ENCODE assay signal across 8 cellular contexts in genomic region chr5:76641514-76642120, GRCh38. TPM values are rescaled to one million over a fixed set of nuclear protein-coding genes. Genes with fewer than 3 reads are reported as not detected.
DNase-seq lines count a peak whose midpoint lies in the region; ATAC-seq, FAIRE-seq and TF ChIP-seq lines count a peak whose summit lies in the region.

No MANE protein-coding gene starts in this region.

- no peak overlapping the region for H3K23ac ChIP-seq in H1 (ENCODE audit: insufficient read length)

- H2BK15ac ChIP-seq in H1 (ENCODE audit: low read length) = no peak overlapping the region

- peak; percentile 87 for TF ChIP-seq CTCF in cardiac muscle cell (IDR thresholded peaks at IDR 0.05; ENCODE audit: low read depth, low read length)
- TF ChIP-seq CTCF in H1 (IDR thresholded peaks at IDR 0.05; ENCODE audit: control extremely low read depth in 1 of 3, insufficient read depth in 1 of 3, low read depth in 1 of 3, low read length in 3 of 3) = peak in 2 of 3 experiments; percentile 75 to 85; a peak in 3 of 4 replicates

- H3K18ac ChIP-seq in H1 (ENCODE audit: extremely low read depth, low read length) = no peak overlapping the region

- H3K4me2 ChIP-seq in H1 (ENCODE audit: insufficient read depth in 1 of 2, low read depth in 2 of 2, low read length in 2 of 2) = no peak overlapping the region

- no peak overlapping the region for H3K56ac ChIP-seq in H1 (replicated peaks; ENCODE audit: insufficient read length, low read depth, low read length)

- DNase-seq in cardiac muscle cell (ENCODE audit: low read depth in 1 of 2, low spot score in 1 of 2) (peak; percentile 81 to 87), Right ventricle myocardium inferior (ENCODE audit: missing footprints) (no peak), NCI-H82 treated with DMSO at 0.1 percent for 48 hours (lab: John Stamatoyannopoulos, UW; ENCODE audit: unreplicated experiment) (peak; percentile 18), H1 (ENCODE audit: low read depth in 1 of 2, low spot score in 2 of 2) (peak in 1 of 2 experiments; percentile 76), stromal cell of bone marrow (ENCODE audit: low read depth) (peak; percentile 66)
- peak; percentile 18 to 50 for DNase-seq in activated CD8-positive, alpha-beta memory T cell treated with anti-CD3 and anti-CD28 coated beads for 1 hour (ENCODE audit: extremely low read depth in 1 of 2, low read depth in 1 of 2)
- peak; percentile 32 to 75 (median 58) for DNase-seq in naive thymus-derived CD8-positive, alpha-beta T cell

- H2AFZ ChIP-seq in H1 (ENCODE audit: low read length) = no peak overlapping the region

- H3K4me3 ChIP-seq in cardiac muscle cell = no peak overlapping the region
- no peak overlapping the region for H3K4me3 ChIP-seq in H1 (ENCODE audit: extremely low read depth in 1 of 4, insufficient read depth in 2 of 4, low read depth in 3 of 4, low read length in 4 of 4)

- no peak overlapping the region for H4K8ac ChIP-seq in H1 (ENCODE audit: extremely low read depth, insufficient read depth, low read length)

- no peak overlapping the region for H2BK120ac ChIP-seq in H1 (replicated peaks; ENCODE audit: low read depth, low read length)

- no peaks in the 10 kb centered on the region for H3K79me2 ChIP-seq in H1 (ENCODE audit: control insufficient read depth in 1 of 2, insufficient read depth in 2 of 2, low read length in 2 of 2)

- H4K5ac ChIP-seq in H1 (ENCODE audit: insufficient read length, low read depth, low read length) = no peak overlapping the region

- H3K4me3 Mint-ChIP-seq in naive thymus-derived CD8-positive, alpha-beta T cell = no peak overlapping the region

- H3K9ac ChIP-seq in H1 (replicated peaks in 1 of 4; ENCODE audit: extremely low read depth in 1 of 4, low read depth in 3 of 4, low read length in 3 of 4) = no peak overlapping the region

- ATAC-seq in Right ventricle myocardium inferior = no peak
- peak; percentile 58 to 68 for ATAC-seq in naive thymus-derived CD8-positive, alpha-beta T cell
- ATAC-seq in GM21367 (IDR thresholded peaks at IDR 0.05; ENCODE audit: unreplicated experiment) = no peak

- H3K9me3 Mint-ChIP-seq in naive thymus-derived CD8-positive, alpha-beta T cell = no peaks in the 10 kb centered on the region

- WGBS in H1 (ENCODE audit: extremely low coverage in 1 of 2, insufficient coverage in 1 of 2, insufficient read length in 1 of 2, insufficient replicate concordance in 2 of 2, low coverage in 1 of 2, low lambda C conversion rate in 2 of 2, missing lambda C conversion rate in 1 of 2), 2 experiments = 0% methylated on average over 1 of the region's 1 CpG; no CpG with 5 or more reads in 1 of the 2 experiments

- H3K4me1 Mint-ChIP-seq in naive thymus-derived CD8-positive, alpha-beta T cell = peaks cover 0 to 10% (median 0%) of the 10 kb centered on the region in 4 donors

- no peak for TF ChIP-seq POLR2A in H1 (IDR thresholded peaks at IDR 0.05; ENCODE audit: control extremely low read depth in 1 of 2, low read depth in 2 of 2, low read length in 2 of 2)

- no peak overlapping the region for H3K27ac ChIP-seq in cardiac muscle cell
- H3K27ac ChIP-seq in H1 (ENCODE audit: low read depth, low read length) = no peak overlapping the region

- H2AK5ac ChIP-seq in H1 (ENCODE audit: low read depth, low read length) = no peak overlapping the region

- no peak overlapping the region for H3K14ac ChIP-seq in H1 (ENCODE audit: insufficient read length)

- H3K27me3 ChIP-seq in cardiac muscle cell (no peaks in the 10 kb centered on the region), H1 (replicated peaks in 1 of 4; ENCODE audit: control insufficient read depth in 3 of 4, extremely low read depth in 1 of 4, insufficient read depth in 3 of 4, low read length in 3 of 4) (no peaks in the 10 kb centered on the region)

- TF ChIP-seq RAD21 in H1 (IDR thresholded peaks at IDR 0.05 in 1 of 2, conservative IDR thresholded peaks at IDR 0.05 in 1 of 2; ENCODE audit: low read depth in 2 of 2, low read length in 2 of 2) = peak; percentile 92

- intact Hi-C loops in Right ventricle myocardium inferior (cut with DNase I) = loop anchor here (5.0 to 10.0 kb wide), 2 partner anchors 39 to 73 kb away; partner anchors contain the start of gene F2R

- no peak for TF ChIP-seq EP300 in H1 (IDR thresholded peaks at IDR 0.05; ENCODE audit: borderline replicate concordance in 1 of 2, low read depth in 2 of 2, low read length in 2 of 2)

- CTCF ChIA-PET in H1 (lab: Charles Lee; ENCODE audit: partially characterized antibody) = interaction anchor here (0.8 to 6.5 kb wide), 11 partner anchors 11 to 1229 kb away, joined by 3 to 72 read pairs (median 4); partner anchors contain the start of gene F2RL2

- no peaks in the 10 kb centered on the region for H4K20me1 ChIP-seq in H1 (replicated peaks in 1 of 2; ENCODE audit: control insufficient read depth in 1 of 2, insufficient read depth in 2 of 2, low read length in 2 of 2)

- H3K36me3 ChIP-seq in cardiac muscle cell (no peaks in the 10 kb centered on the region), H1 (ENCODE audit: control insufficient read depth in 2 of 4, insufficient read depth in 4 of 4, low read length in 3 of 4) (peaks cover 0 to 3% (median 0%) of the 10 kb centered on the region in 4 experiments; a peak in 2 of 8 replicates)

- no peak overlapping the region for H2BK12ac ChIP-seq in H1 (ENCODE audit: low read depth, low read length)

- H4K91ac ChIP-seq in H1 (replicated peaks; ENCODE audit: insufficient read length, low read length) = no peak overlapping the region

- H2BK20ac ChIP-seq in H1 (ENCODE audit: low read length) = no peak overlapping the region

- H3K27ac Mint-ChIP-seq in naive thymus-derived CD8-positive, alpha-beta T cell = peak overlapping the region in 1 of 10 donors; percentile 40

- POLR2A ChIA-PET in H1 (lab: Charles Lee; ENCODE audit: partially characterized antibody) = interaction anchor here (1.0 kb wide), 2 partner anchors 236 to 238 kb away, joined by 3 to 4 read pairs; no protein-coding TSS in a partner anchor
- POLR2A ChIA-PET in naive thymus-derived CD8-positive, alpha-beta T cell (lab: Charles Lee) = no interaction called here

- peaks cover 23 to 77% (median 52%) of the 10 kb centered on the region in 3 donors for H3K36me3 Mint-ChIP-seq in naive thymus-derived CD8-positive, alpha-beta T cell

- no peaks in the 10 kb centered on the region for H3K79me1 ChIP-seq in H1 (ENCODE audit: low read depth, low read length)

- FAIRE-seq in H1 (lab: Jason Lieb, UNC) = peak; percentile 95

- no peaks in the 10 kb centered on the region for H3K23me2 ChIP-seq in H1 (ENCODE audit: low read depth, low read length)

- H3K4me1 ChIP-seq in cardiac muscle cell (ENCODE audit: low read depth) = no peaks in the 10 kb centered on the region
- H3K4me1 ChIP-seq in H1 (replicated peaks in 1 of 4; ENCODE audit: control insufficient read depth in 3 of 4, insufficient read depth in 4 of 4, low read length in 3 of 4) = 0 out of 7 replicates have a peak, but pooled peaks cover 0 to 4% (median 0%) of the 10 kb centered on the region in 4 experiments

- H3K27me3 Mint-ChIP-seq in naive thymus-derived CD8-positive, alpha-beta T cell = no peaks in the 10 kb centered on the region

- H3K9me3 ChIP-seq in cardiac muscle cell (ENCODE audit: low read depth) (no peaks in the 10 kb centered on the region), H1 (ENCODE audit: insufficient read depth in 2 of 2, low read depth in 1 of 2, low read length in 1 of 2) (no peaks in the 10 kb centered on the region)

- H2BK5ac ChIP-seq in H1 (ENCODE audit: low read depth, low read length) = no peak overlapping the region

- H3K4ac ChIP-seq in H1 (replicated peaks; ENCODE audit: insufficient read length, low read depth, low read length) = no peak overlapping the region

TF ChIP-seq in H1, 55 proteins besides CTCF, POLR2A, EP300 and RAD21:
- no peak for TF ChIP-seq BCL11A (IDR thresholded peaks at IDR 0.05; ENCODE audit: low read depth in 2 of 2, low read length in 2 of 2)
- 0 out of 2 replicates have a peak, but pooled peaks have one; percentile 10 for TF ChIP-seq JUND (IDR thresholded peaks at IDR 0.05; ENCODE audit: low read length)
- TF ChIP-seq, protein P1, sequence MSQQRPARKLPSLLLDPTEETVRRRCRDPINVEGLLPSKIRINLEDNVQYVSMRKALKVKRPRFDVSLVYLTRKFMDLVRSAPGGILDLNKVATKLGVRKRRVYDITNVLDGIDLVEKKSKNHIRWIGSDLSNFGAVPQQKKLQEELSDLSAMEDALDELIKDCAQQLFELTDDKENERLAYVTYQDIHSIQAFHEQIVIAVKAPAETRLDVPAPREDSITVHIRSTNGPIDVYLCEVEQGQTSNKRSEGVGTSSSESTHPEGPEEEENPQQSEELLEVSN (IDR thresholded peaks at IDR 0.05) = no peak
- TF ChIP-seq SIX5 (IDR thresholded peaks at IDR 0.05; ENCODE audit: low read depth, low read length) = no peak

RNA-seq across cellular contexts. Expression of gene F2RL2, which starts 18.4 kb away (rescaled TPM):
- total RNA-seq in cardiac muscle cell = 0.70 and 0.98 TPM in 2 replicates
- 0.32 and 3.7 TPM in 2 replicates for polyA plus RNA-seq in cardiac muscle cell
- 0.14 TPM for total RNA-seq in Right ventricle myocardium inferior
- total RNA-seq in H1 (2021; fragmentation: NEBNext Ultra II Directional; extraction: Animal tissue kit (Norgen Biotek cat#: 25700)) = 0.07 and 0.10 TPM in 2 replicates
- polyA plus RNA-seq in H1 (2011; rRNA removed) = 0.03 and 0.13 TPM in 2 replicates
- polyA plus RNA-seq in H1 (2011; cell fraction: cytosol; rRNA removed) = 0.05 TPM
- 0.16 TPM for polyA plus RNA-seq in H1 (2011; cell fraction: nucleus; rRNA removed)
- 0.08 to 0.13 TPM in 2 of 4 replicates, not detected in the others for polyA plus RNA-seq in H1 (2012, experiment 1 of 2)
- polyA plus RNA-seq in H1 (2012, experiment 2 of 2) = not detected
- 0.06 TPM for polyA plus RNA-seq in H1 (2013, experiment 1 of 2)
- polyA plus RNA-seq in H1 (2013, experiment 2 of 2) = 0.11 TPM
- 0.28 and 0.51 TPM in 2 replicates for polyA minus RNA-seq in H1 (2011; rRNA and poly(A)+ RNA removed)
- not detected for polyA minus RNA-seq in H1 (2011; cell fraction: cytosol; rRNA and poly(A)+ RNA removed)
- not detected for polyA minus RNA-seq in H1 (2011; cell fraction: nucleus; rRNA and poly(A)+ RNA removed)
- not detected for total RNA-seq in naive thymus-derived CD8-positive, alpha-beta T cell
- under 1 TPM; 0.08 to 0.80 (median 0.70) TPM for polyA plus RNA-seq in naive thymus-derived CD8-positive, alpha-beta T cell

Comparison
In these comparisons a context has a peak if more than half of its experiments do, and no peak if none do; other contexts are left out.
1. ATAC-seq: peak in naive thymus-derived CD8-positive, alpha-beta T cell (2 of 2); none in Right ventricle myocardium inferior (single experiment) and GM21367 (single experiment).